8 cellular contexts compared by ENCODE assay signal in the genomic region with DNA sequence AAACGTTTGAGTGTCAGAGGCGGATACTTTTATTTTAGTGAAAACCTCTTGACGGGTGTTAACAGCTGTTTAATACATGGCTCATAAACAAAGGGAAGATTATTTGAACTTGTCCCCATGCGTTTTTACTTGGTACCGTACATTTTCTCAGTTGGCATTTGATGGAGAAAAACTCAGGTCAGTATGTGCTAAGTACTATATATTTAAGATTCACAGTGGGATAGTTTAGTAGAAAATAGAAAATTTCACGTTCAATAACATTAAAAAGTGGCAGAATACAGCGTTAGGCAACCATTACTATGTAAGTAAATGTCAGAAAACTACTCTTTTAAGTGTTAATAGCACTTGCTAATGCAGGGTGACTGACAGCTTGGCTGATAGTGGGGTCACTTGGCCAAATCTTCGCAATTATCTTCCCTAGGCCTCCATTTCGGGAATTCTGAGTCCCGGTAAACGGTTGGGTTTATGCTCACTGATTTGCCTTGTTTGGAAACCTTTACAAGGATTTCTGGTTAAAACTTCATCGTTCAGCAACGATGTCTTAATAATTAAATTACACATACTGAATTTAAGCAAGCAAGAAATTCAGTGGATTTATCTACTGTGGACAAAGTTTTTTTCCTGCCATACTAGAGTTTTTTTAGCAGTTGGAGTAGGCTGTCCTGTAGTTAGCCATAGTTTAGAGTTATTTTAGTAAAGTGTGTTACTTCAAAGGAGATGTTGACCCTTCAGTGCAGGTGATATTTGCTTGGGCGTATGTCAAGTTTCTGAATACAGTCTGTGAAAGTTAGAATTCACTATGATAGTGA.
DNase-seq lines count a peak whose midpoint lies in the region; ATAC-seq and TF ChIP-seq lines count a peak whose summit lies in the region.

No MANE protein-coding gene starts in this region.

- H3K79me2 ChIP-seq in KMS-11 (ENCODE audit: insufficient read depth, low read depth), result peaks cover 98% of the 10 kb centered on the region

- peak overlapping the region; percentile 84 for H3K4me2 ChIP-seq in KMS-11

- H3K4me3 ChIP-seq in AG04449 (ENCODE audit: low read depth, low read length) (peak overlapping the region; percentile 57), KMS-11 (IDR thresholded peaks at IDR 0.05; ENCODE audit: insufficient read depth, low read depth, low read length) (no peak overlapping the region), mucosa of stomach (ENCODE audit: low read length) (peak overlapping the region; percentile 17)

- H3K9me3 ChIP-seq in mucosa of stomach (ENCODE audit: control insufficient read depth, low read length), result no peaks in the 10 kb centered on the region

- TF ChIP-seq CTCF in AG04449 (IDR thresholded peaks at IDR 0.05; ENCODE audit: insufficient read depth, low read length, missing control alignments) (no peak), KMS-11 (conservative IDR thresholded peaks at IDR 0.05; ENCODE audit: low read depth, low read length) (no peak)

- H3K27me3 ChIP-seq in KMS-11 (ENCODE audit: insufficient read depth, low read depth) (no peaks in the 10 kb centered on the region), mucosa of stomach (ENCODE audit: control insufficient read depth, insufficient read depth, low read length) (no peaks in the 10 kb centered on the region)

- H4K20me1 ChIP-seq in KMS-11 (ENCODE audit: insufficient read depth), result no peaks in the 10 kb centered on the region

- H3K36me3 ChIP-seq in KMS-11 (ENCODE audit: insufficient read depth), result no peaks in the 10 kb centered on the region
- H3K36me3 ChIP-seq in mucosa of stomach (ENCODE audit: control insufficient read depth, insufficient read depth, low read length), result no peaks in the 10 kb centered on the region

- CTCF ChIA-PET in AG04449 (lab: Yijun Ruan, JAX), result interaction anchor here (0.7 to 8.9 kb wide), 4 partner anchors 9 to 109 kb away, joined by 3 to 75 read pairs (median 28); no protein-coding TSS in a partner anchor

- H3K27ac ChIP-seq in KMS-11 (peak overlapping the region; percentile 99), caudate nucleus (ENCODE audit: low read depth, low read length) (peak overlapping the region; percentile 91)

- ATAC-seq in HG02840 (IDR thresholded peaks at IDR 0.05; ENCODE audit: low FRiP score, unreplicated experiment) (no peak), GM21619 (IDR thresholded peaks at IDR 0.05; ENCODE audit: unreplicated experiment) (no peak)

- DNase-seq in AG04449 (ENCODE audit: low read depth, low spot score) (no peak), caudate nucleus (lab: John Stamatoyannopoulos, UW) (no peak), NCI-H146 treated with DMSO at 0.1 percent for 48 hours (lab: John Stamatoyannopoulos, UW; ENCODE audit: unreplicated experiment) (no peak), NCI-H748 treated with DMSO at 0.1 percent for 48 hours (lab: John Stamatoyannopoulos, UW) (no peak)

- H3K4me1 ChIP-seq in KMS-11 (ENCODE audit: low read depth, poor library complexity, severe bottlenecking), result peaks cover 49% of the 10 kb centered on the region
- peaks cover 46% of the 10 kb centered on the region for H3K4me1 ChIP-seq in mucosa of stomach (ENCODE audit: control insufficient read depth, insufficient read depth, low read length)

- no peak overlapping the region for H2AFZ ChIP-seq in KMS-11 (ENCODE audit: low read depth)

- H3K9ac ChIP-seq in KMS-11 (peak overlapping the region; percentile 99), mucosa of stomach (ENCODE audit: low read length) (peak overlapping the region; percentile 100)

- POLR2A ChIA-PET in AG04449 (lab: Yijun Ruan, JAX), result interaction anchor here (0.7 to 1.2 kb wide), 2 partner anchors 95 to 101 kb away, joined by 3 to 6 read pairs; no protein-coding TSS in a partner anchor
